8 cellular contexts compared by ENCODE assay signal in genomic region chr1:154869351-154870116, GRCh38. TPM values are rescaled to one million over a fixed set of nuclear protein-coding genes. Genes with fewer than 3 reads are reported as not detected.
A peak's percentile ranks its signal among the peaks of the same experiment; 100 is the strongest.
DNase-seq lines count a peak whose midpoint lies in the region; ATAC-seq and TF ChIP-seq lines count a peak whose summit lies in the region.

No MANE protein-coding gene starts in this region.

- POLR2A ChIA-PET in WTC11 (lab: Charles Lee): interaction anchor here (0.8 to 1.7 kb wide), 7 partner anchors 9 to 302 kb away, joined by 3 to 10 read pairs (median 3); partner anchors contain the start of genes CHRNB2, PBXIP1 and SHC1

- H3K4me3 Mint-ChIP-seq in WTC11: peak overlapping the region; percentile 69

- no peak for TF ChIP-seq POLR2A in suprapubic skin (IDR thresholded peaks at IDR 0.05)

- no peak overlapping the region; the same call in 1 of the 2 replicates for H3K9ac ChIP-seq in iPS-20b (ENCODE audit: low read depth, low read length)

- no peak for TF ChIP-seq EP300 in suprapubic skin (IDR thresholded peaks at IDR 0.05)

- H3K36me3 ChIP-seq in iPS-20b (ENCODE audit: insufficient read depth, low read depth, low read length): no peaks in the 10 kb centered on the region
- H3K36me3 ChIP-seq in suprapubic skin: no peaks in the 10 kb centered on the region

- H3K4me1 Mint-ChIP-seq in WTC11: peaks cover 50% of the 10 kb centered on the region

- H3K4me3 ChIP-seq in iPS-20b (ENCODE audit: low read length) (peak overlapping the region; percentile 50), suprapubic skin (peak overlapping the region; percentile 41)

- H3K36me3 Mint-ChIP-seq in WTC11: no peaks in the 10 kb centered on the region

- H3K4me1 ChIP-seq in iPS-20b (ENCODE audit: insufficient read depth, low read length) (peaks cover 19% of the 10 kb centered on the region; the same call in 1 of the 2 replicates), suprapubic skin (peaks cover 39% of the 10 kb centered on the region)

- TF ChIP-seq CTCF in WTC11 (IDR thresholded peaks at IDR 0.05) (no peak), suprapubic skin (IDR thresholded peaks at IDR 0.05) (no peak)

- ATAC-seq in WTC11: no peak

- CTCF ChIA-PET in WTC11 (lab: Charles Lee): interaction anchor here (0.7 to 6.7 kb wide), 25 partner anchors 8 to 323 kb away, joined by 3 to 95 read pairs (median 5); partner anchors contain the start of genes CHRNB2 and PMVK

- no peaks in the 10 kb centered on the region for H3K9me3 Mint-ChIP-seq in WTC11

- H3K27ac ChIP-seq in iPS-20b (ENCODE audit: low read length) (no peak overlapping the region), suprapubic skin (no peak overlapping the region)

- H3K27me3 ChIP-seq in iPS-20b (ENCODE audit: insufficient read depth, low read length) (peaks cover 34% of the 10 kb centered on the region), suprapubic skin (peaks cover 37% of the 10 kb centered on the region)

- no peaks in the 10 kb centered on the region for H3K9me3 ChIP-seq in iPS-20b (ENCODE audit: insufficient read depth, low read depth, low read length)
- no peaks in the 10 kb centered on the region for H3K9me3 ChIP-seq in suprapubic skin

- peaks cover 29% of the 10 kb centered on the region for H3K27me3 Mint-ChIP-seq in WTC11 (ENCODE audit: low read depth)

- DNase-seq in NCI-H1417 (lab: John Stamatoyannopoulos, UW) (peak; percentile 65 to 78 (median 76)), NCI-H1417 treated with DMSO at 0.1 percent for 48 hours (lab: John Stamatoyannopoulos, UW) (no peak), WTC11 (ENCODE audit: low spot score) (no peak), suprapubic skin (ENCODE audit: low spot score in 2 of 2) (no peak), NAMALWA (ENCODE audit: low spot score) (no peak), NCI-H2107 treated with DMSO at 0.1 percent for 48 hours (lab: John Stamatoyannopoulos, UW; ENCODE audit: unreplicated experiment) (no peak), ureter (ENCODE audit: low spot score) (no peak)

- no peak overlapping the region for H3K27ac Mint-ChIP-seq in WTC11

- WGBS in suprapubic skin: 36% methylated on average over 22 of the region's 26 CpGs

TF ChIP-seq in WTC11, 78 proteins besides CTCF, POLR2A, EP300 and RAD21:
- TF ChIP-seq, protein P1, sequence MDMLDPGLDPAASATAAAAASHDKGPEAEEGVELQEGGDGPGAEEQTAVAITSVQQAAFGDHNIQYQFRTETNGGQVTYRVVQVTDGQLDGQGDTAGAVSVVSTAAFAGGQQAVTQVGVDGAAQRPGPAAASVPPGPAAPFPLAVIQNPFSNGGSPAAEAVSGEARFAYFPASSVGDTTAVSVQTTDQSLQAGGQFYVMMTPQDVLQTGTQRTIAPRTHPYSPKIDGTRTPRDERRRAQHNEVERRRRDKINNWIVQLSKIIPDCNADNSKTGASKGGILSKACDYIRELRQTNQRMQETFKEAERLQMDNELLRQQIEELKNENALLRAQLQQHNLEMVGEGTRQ (CRISPR knock-in tag; IDR thresholded peaks at IDR 0.05): no peak
- no peak for TF ChIP-seq ZNF317 (CRISPR knock-in tag; IDR thresholded peaks at IDR 0.05; ENCODE audit: borderline replicate concordance, low read depth)
- TF ChIP-seq NFATC4 (CRISPR knock-in tag; IDR thresholded peaks at IDR 0.05): no peak
- no peak for TF ChIP-seq JAZF1 (CRISPR knock-in tag; IDR thresholded peaks at IDR 0.05)
- TF ChIP-seq SP1 (CRISPR knock-in tag; conservative IDR thresholded peaks at IDR 0.05): no peak
- TF ChIP-seq HMGXB4 (CRISPR knock-in tag; IDR thresholded peaks at IDR 0.05): no peak
- TF ChIP-seq ZNF263 (CRISPR knock-in tag; IDR thresholded peaks at IDR 0.05; ENCODE audit: low read depth): no peak

RNA-seq across cellular contexts. Expression of gene KCNN3, which starts 0.5 kb away (rescaled TPM):
- total RNA-seq in WTC11 (2021) (1.3 to 2.1 TPM (median 1.9 TPM) in 3 replicates), suprapubic skin (under 1 TPM; 0.30 to 0.72 (median 0.37) TPM), ureter (5.4 TPM)

Comparison
In these comparisons a context has a peak if more than half of its experiments do, and no peak if none do; other contexts are left out.
1. DNase-seq: peak in NCI-H1417 (3 of 3); none in NCI-H1417 treated with DMSO at 0.1 percent for 48 hours (single experiment), WTC11 (single experiment), suprapubic skin (0 of 2), NAMALWA (single experiment), NCI-H2107 treated with DMSO at 0.1 percent for 48 hours (single experiment) and ureter (single experiment).